19 cellular contexts compared by ENCODE assay signal in the genomic region with DNA sequence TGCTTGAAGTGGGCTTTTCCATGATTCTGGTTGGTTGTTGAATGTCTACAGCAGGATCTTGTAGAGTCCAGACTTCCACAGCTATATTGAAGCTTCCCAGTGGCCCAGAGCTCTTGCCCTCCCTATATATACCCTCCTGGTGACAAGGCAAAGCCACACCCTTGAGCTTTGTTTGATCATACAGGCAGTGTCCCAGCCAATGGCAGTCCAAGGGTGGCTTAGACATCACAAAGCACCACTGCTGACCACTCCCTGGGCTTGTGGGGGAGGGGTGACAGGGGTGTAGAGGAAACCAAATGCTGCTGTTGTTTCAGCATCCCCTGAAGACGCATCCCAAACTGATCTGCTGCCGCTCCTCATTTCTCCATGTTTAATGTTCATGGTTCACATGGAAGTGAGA. TPM values are rescaled to one million over a fixed set of nuclear protein-coding genes. Genes with fewer than 3 reads are reported as not detected.
"Had no signal": no experiment of that assay in that cellular context is flagged by ENCODE, and none has a peak within 500 bp of the region (broad histone marks: within the 10 kb centered on the region; RNA-seq: fewer than 3 reads in every experiment).

A gene with protein sequence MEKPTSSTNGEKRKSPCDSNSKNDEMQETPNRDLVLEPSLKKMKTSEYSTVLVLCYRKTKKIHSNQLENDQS (minus strand): TSS at position 101 of the 400 bp plus-strand sequence. CDS start 79 bp downstream, at position 22.

RNA-seq across cellular contexts. Expression of the gene that starts here (rescaled TPM):
- total RNA-seq: activated CD4-positive, alpha-beta memory T cell treated with anti-CD3 and anti-CD28 coated beads, Interleukin-2, amount 10 ng/mL, durations not matched to agents 7 days and 5 days; activated CD4-positive, alpha-beta T cell treated with anti-CD3 and anti-CD28 coated beads, Interleukin-2, amount 10 ng/mL, durations not matched to agents 7 days and 5 days; activated naive CD4-positive, alpha-beta T cell treated with anti-CD3 and anti-CD28 coated beads, Interleukin-2, amount 50 U/mL, for 72 hours; activated naive CD8-positive, alpha-beta T cell treated with anti-CD3 and anti-CD28 coated beads, Interleukin-2, amount 10 ng/mL, durations not matched to agents 7 days and 5 days; activated T-cell treated with anti-CD3 and anti-CD28 coated beads, Interleukin-2, amount 50 U/mL, for 72 hours; ascending aorta; bronchial epithelial cell; cardiac septum; cerebellum; dermis blood vessel endothelial cell; esophagus squamous epithelium; fibroblast of lung; fibroblast of villous mesenchyme; gastroesophageal sphincter; glomerular endothelial cell; T-cell; T-helper 2 cell treated with Interferon-gamma antibody and Interleukin-4, amounts not matched to agents 100 ng/mL and 5 ng/mL, for 36 hours; WTC11 had no signal
- polyA plus RNA-seq: esophagus, fibroblast of lung had no signal
